In genomic region chr1:1628656-1629429, GRCh38 we compare ENCODE assay signal across 11 cellular contexts. TPM values are rescaled to one million over a fixed set of nuclear protein-coding genes. Genes with fewer than 3 reads are reported as not detected.
DNase-seq lines count a peak whose midpoint lies in the region; ATAC-seq and TF ChIP-seq lines count a peak whose summit lies in the region.
"Had no signal": no experiment of that assay in that cellular context is flagged by ENCODE, and none has a peak within 500 bp of the region (broad histone marks: within the 10 kb centered on the region; RNA-seq: fewer than 3 reads in every experiment).

No MANE protein-coding gene starts in this region.

- CTCF ChIA-PET in activated CD4-positive, alpha-beta memory T cell treated with anti-CD3 and anti-CD28 coated beads for 36 hours (lab: Charles Lee): interaction anchor here (1.7 kb wide), 1 partner anchor 13 kb away, joined by 4 read pairs; the partner anchor contains the start of gene MIB2

- intact Hi-C loops in activated CD4-positive, alpha-beta memory T cell treated with anti-CD3 and anti-CD28 coated beads for 36 hours (cut with micrococcal nuclease): no loop called here

- peaks cover 22% of the 10 kb centered on the region for H3K27me3 ChIP-seq in foreskin keratinocyte

- no peaks in the 10 kb centered on the region for H3K4me1 Mint-ChIP-seq in HFFc6 (ENCODE audit: low read depth)
- peaks cover 7% of the 10 kb centered on the region for H3K4me1 Mint-ChIP-seq in activated CD4-positive, alpha-beta memory T cell treated with anti-CD3 and anti-CD28 coated beads for 36 hours (ENCODE audit: low read depth)
- H3K4me1 Mint-ChIP-seq: neural crest cell had no signal

- no peaks in the 10 kb centered on the region for H3K9me3 Mint-ChIP-seq in HFFc6
- H3K9me3 Mint-ChIP-seq in activated CD4-positive, alpha-beta memory T cell treated with anti-CD3 and anti-CD28 coated beads for 36 hours: no peaks in the 10 kb centered on the region
- H3K9me3 Mint-ChIP-seq: neural crest cell; stimulated activated naive CD8-positive, alpha-beta T cell treated with anti-CD3 and anti-CD28 coated beads, Interleukin-15, Interleukin-2, amounts not matched to agents 100 ng/mL and 50 ng/mL, for 24 hours had no signal

- H3K27ac ChIP-seq in foreskin keratinocyte: no peak overlapping the region

- H3K36me3 Mint-ChIP-seq in HFFc6 (ENCODE audit: low read depth): no peaks in the 10 kb centered on the region
- peaks cover 2% of the 10 kb centered on the region for H3K36me3 Mint-ChIP-seq in activated CD4-positive, alpha-beta memory T cell treated with anti-CD3 and anti-CD28 coated beads for 36 hours

- no peaks in the 10 kb centered on the region for H3K4me1 ChIP-seq in foreskin keratinocyte

- peaks cover 1% of the 10 kb centered on the region; the same call in 1 of the 2 replicates for H3K27me3 Mint-ChIP-seq in HFFc6 (ENCODE audit: insufficient read depth)
- H3K27me3 Mint-ChIP-seq in activated CD4-positive, alpha-beta memory T cell treated with anti-CD3 and anti-CD28 coated beads for 36 hours: peaks cover 4% of the 10 kb centered on the region

- DNase-seq in HFFc6 (no peak), foreskin keratinocyte (peak in 1 of 2 donors; percentile 35), NCI-H446 (lab: John Stamatoyannopoulos, UW) (no peak), NCI-H510A (lab: John Stamatoyannopoulos, UW) (no peak), dermis blood vessel endothelial cell (no peak)
- DNase-seq in activated CD4-positive, alpha-beta memory T cell treated with anti-CD3 and anti-CD28 coated beads for 36 hours: peak; percentile 64
- peak; percentile 35 to 43 for DNase-seq in stimulated activated CD4-positive, alpha-beta T cell treated with anti-CD3 and anti-CD28 coated beads, Interleukin-4, amount 100 ng/mL, for 4 hours
- DNase-seq: NCI-H510A treated with DMSO at 0.1 percent for 48 hours had no signal

- POLR2A ChIA-PET in activated CD4-positive, alpha-beta memory T cell treated with anti-CD3 and anti-CD28 coated beads for 36 hours (lab: Charles Lee): interaction anchor here (0.8 to 0.9 kb wide), 2 partner anchors 11 to 13 kb away, joined by 3 read pairs; partner anchors contain the start of gene MIB2

- no peak overlapping the region for H3K27ac Mint-ChIP-seq in HFFc6
- H3K27ac Mint-ChIP-seq in activated CD4-positive, alpha-beta memory T cell treated with anti-CD3 and anti-CD28 coated beads for 36 hours: no peak overlapping the region
- H3K27ac Mint-ChIP-seq: stimulated activated naive CD8-positive, alpha-beta T cell treated with anti-CD3 and anti-CD28 coated beads, Interleukin-15, Interleukin-2, amounts not matched to agents 100 ng/mL and 50 ng/mL, for 24 hours had no signal

- ATAC-seq in foreskin keratinocyte: peak; percentile 6
- no peak for ATAC-seq in HG02623 (IDR thresholded peaks at IDR 0.05; ENCODE audit: unreplicated experiment)

- no peak overlapping the region for H3K4me3 Mint-ChIP-seq in HFFc6
- peak overlapping the region; percentile 32 for H3K4me3 Mint-ChIP-seq in activated CD4-positive, alpha-beta memory T cell treated with anti-CD3 and anti-CD28 coated beads for 36 hours
- H3K4me3 Mint-ChIP-seq: neural crest cell had no signal

- TF ChIP-seq CTCF in HFFc6 (IDR thresholded peaks at IDR 0.05): 0 out of 2 replicates have a peak, but pooled peaks have one; percentile 7
- TF ChIP-seq CTCF in foreskin keratinocyte (conservative IDR thresholded peaks at IDR 0.05): no peak

RNA-seq across cellular contexts. Expression of gene MMP23B, which starts 3.1 kb away (rescaled TPM):
- 1 to 10 TPM; 2.8 to 7.1 (median 5.1) TPM for total RNA-seq in HFFc6 (2021; fragmentation: NEBNext Ultra II Directional; extraction: Animal tissue kit (Norgen Biotek cat#: 25700))
- 1 to 10 TPM in 1 of 2 experiments, under 1 TPM in 1; 0.61 to 1.1 TPM for total RNA-seq in activated CD4-positive, alpha-beta memory T cell treated with anti-CD3 and anti-CD28 coated beads for 36 hours
- total RNA-seq in foreskin keratinocyte: 1.2 TPM in 1 of 2 replicates, not detected in the other
- 0.86 and 1.3 TPM in 2 replicates for polyA plus RNA-seq in foreskin keratinocyte
- 0.42 TPM in 1 of 2 replicates, not detected in the other for total RNA-seq in dermis blood vessel endothelial cell

RNA-seq across cellular contexts. Expression of gene MIB2, which starts 13.5 kb away (rescaled TPM):
- 10 to 100 TPM; 41.9 to 62.8 (median 44.0) TPM for total RNA-seq in HFFc6 (2021; fragmentation: NEBNext Ultra II Directional; extraction: Animal tissue kit (Norgen Biotek cat#: 25700))
- 10 to 100 TPM; 31.1 to 36.1 TPM for total RNA-seq in activated CD4-positive, alpha-beta memory T cell treated with anti-CD3 and anti-CD28 coated beads for 36 hours
- total RNA-seq in foreskin keratinocyte: 51.8 and 57.3 TPM in 2 replicates
- 54.3 and 70.1 TPM in 2 replicates for polyA plus RNA-seq in foreskin keratinocyte
- 49.2 and 71.0 TPM in 2 replicates for total RNA-seq in dermis blood vessel endothelial cell

RNA-seq across cellular contexts. Expression of gene FNDC10, which starts 28.9 kb away (rescaled TPM):
- 1 to 10 TPM; 1.6 to 4.0 (median 2.0) TPM for total RNA-seq in HFFc6 (2021; fragmentation: NEBNext Ultra II Directional; extraction: Animal tissue kit (Norgen Biotek cat#: 25700))
- total RNA-seq in activated CD4-positive, alpha-beta memory T cell treated with anti-CD3 and anti-CD28 coated beads for 36 hours: 1 to 10 TPM; 1.5 to 1.6 TPM
- total RNA-seq in foreskin keratinocyte (7.1 and 7.2 TPM in 2 replicates), dermis blood vessel endothelial cell (0.68 and 1.4 TPM in 2 replicates)
- 10.7 and 11.2 TPM in 2 replicates for polyA plus RNA-seq in foreskin keratinocyte

RNA-seq across cellular contexts. Expression of gene CDK11B, which starts 30.0 kb away (rescaled TPM):
- 10 to 100 TPM; 21.6 to 27.5 (median 24.8) TPM for total RNA-seq in HFFc6 (2021; fragmentation: NEBNext Ultra II Directional; extraction: Animal tissue kit (Norgen Biotek cat#: 25700))
- 10 to 100 TPM; 32.4 to 36.9 TPM for total RNA-seq in activated CD4-positive, alpha-beta memory T cell treated with anti-CD3 and anti-CD28 coated beads for 36 hours
- total RNA-seq in foreskin keratinocyte (16.6 and 21.3 TPM in 2 replicates), dermis blood vessel endothelial cell (12.3 and 13.2 TPM in 2 replicates)
- 27.9 and 30.1 TPM in 2 replicates for polyA plus RNA-seq in foreskin keratinocyte

RNA-seq across cellular contexts. Expression of gene SSU72, which starts 54.2 kb away (rescaled TPM):
- total RNA-seq in HFFc6 (2021; fragmentation: NEBNext Ultra II Directional; extraction: Animal tissue kit (Norgen Biotek cat#: 25700)): 100 to 1,000 TPM; 132 to 156 (median 137) TPM
- 100 to 1,000 TPM; 106 to 107 TPM for total RNA-seq in activated CD4-positive, alpha-beta memory T cell treated with anti-CD3 and anti-CD28 coated beads for 36 hours
- 106 and 121 TPM in 2 replicates for total RNA-seq in foreskin keratinocyte
- polyA plus RNA-seq in foreskin keratinocyte: 167 and 179 TPM in 2 replicates
- total RNA-seq in dermis blood vessel endothelial cell: 87.1 and 128 TPM in 2 replicates

Comparison
In these comparisons a context has a peak if more than half of its experiments do, and no peak if none do; other contexts are left out.
1. DNase-seq: peak in activated CD4-positive, alpha-beta memory T cell treated with anti-CD3 and anti-CD28 coated beads for 36 hours (single experiment) and stimulated activated CD4-positive, alpha-beta T cell treated with anti-CD3 and anti-CD28 coated beads, Interleukin-4, amount 100 ng/mL, for 4 hours (2 of 2); none in HFFc6 (single experiment), NCI-H446 (0 of 2), NCI-H510A (single experiment) and dermis blood vessel endothelial cell (single experiment).